ENCODE assay signal across 8 cellular contexts in genomic region chrX:47217852-47218279, GRCh38. TPM values are rescaled to one million over a fixed set of nuclear protein-coding genes. Genes with fewer than 3 reads are reported as not detected.
DNase-seq lines count a peak whose midpoint lies in the region; ATAC-seq, FAIRE-seq and TF ChIP-seq lines count a peak whose summit lies in the region.

No MANE protein-coding gene starts in this region.

- H3K79me2 ChIP-seq in OCI-LY7 (ENCODE audit: insufficient read depth, low read depth, low read length) = peaks cover 38% of the 10 kb centered on the region

- peaks cover 60% of the 10 kb centered on the region for H3K36me3 ChIP-seq in OCI-LY7 (ENCODE audit: insufficient read depth, low read length)

- peak overlapping the region; percentile 96 for H3K4me2 ChIP-seq in OCI-LY7 (ENCODE audit: low read length)

- intact Hi-C loops in OCI-LY7 (cut with micrococcal nuclease; ENCODE audit: unreplicated experiment) = loop anchor here (1.0 to 2.0 kb wide), 4 partner anchors 15 to 433 kb away; partner anchors contain the start of genes ELK1, UBA1 and USP11

- no peak for FAIRE-seq in D721Med (lab: Jason Lieb, UNC)

- H3K4me3 ChIP-seq in OCI-LY7 (ENCODE audit: low read depth, low read length, poor library complexity, severe bottlenecking) = peak overlapping the region; percentile 98
- H3K4me3 ChIP-seq in epithelial cell of proximal tubule (ENCODE audit: low read depth, low read length) = peak overlapping the region; percentile 75

- H3K9me3 ChIP-seq in OCI-LY7 (ENCODE audit: low read length) = no peaks in the 10 kb centered on the region

- peaks cover 26% of the 10 kb centered on the region for H3K4me1 ChIP-seq in OCI-LY7 (ENCODE audit: insufficient read depth, low read length, poor library complexity, severe bottlenecking)

- H3K27ac ChIP-seq in OCI-LY7 (ENCODE audit: low read depth, low read length, poor library complexity, severe bottlenecking) = peak overlapping the region; percentile 80

- TF ChIP-seq CTCF in D721Med (IDR thresholded peaks at IDR 0.05; ENCODE audit: insufficient read depth, missing control alignments) (no peak), OCI-LY7 (conservative IDR thresholded peaks at IDR 0.05; ENCODE audit: low read length) (no peak), epithelial cell of proximal tubule (conservative IDR thresholded peaks at IDR 0.05; ENCODE audit: low read depth, low read length) (no peak)

- H3K9me2 ChIP-seq in OCI-LY7 (ENCODE audit: insufficient read depth, low read length) = no peaks in the 10 kb centered on the region

- POLR2A ChIA-PET in OCI-LY7 (lab: Charles Lee) = interaction anchor here (0.6 to 1.3 kb wide), 6 partner anchors 10 to 99 kb away, joined by 3 to 8 read pairs (median 4); no protein-coding TSS in a partner anchor

- H2AFZ ChIP-seq in OCI-LY7 (ENCODE audit: low read length) = peak overlapping the region; percentile 49; the same call in 1 of the 2 replicates

- CTCF ChIA-PET in OCI-LY7 (lab: Charles Lee; ENCODE audit: unreplicated experiment) = no interaction called here

- peaks cover 16% of the 10 kb centered on the region for H4K20me1 ChIP-seq in OCI-LY7 (ENCODE audit: insufficient read depth, low read length)

- no TSS peak for BruUV-seq in OCI-LY7 (replicated peaks; lab: Mats Ljungman, UMichigan)

- DNase-seq in D721Med (ENCODE audit: insufficient read length, low spot score) = peak; percentile 39
- DNase-seq in HuH-7.5 (ENCODE audit: low spot score) = peak; percentile 77
- DNase-seq in OCI-LY7 (ENCODE audit: low spot score) = peak; percentile 96
- DNase-seq in activated T-cell treated with anti-CD3 and anti-CD28 coated beads, Interleukin-2, amount 50 U/mL, for 1 hour = peak; percentile 97
- DNase-seq in epithelial cell of proximal tubule (ENCODE audit: low read depth) = peak; percentile 85
- DNase-seq in mucosa of gallbladder (ENCODE audit: low spot score) = peak; percentile 99
- DNase-seq in stimulated activated CD8-positive, alpha-beta memory T cell treated with anti-CD3 and anti-CD28 coated beads, Interleukin-4, amount 100 ng/mL, for 24 hours (ENCODE audit: low read depth) = peak; percentile 98

- ATAC-seq in GM21528 (IDR thresholded peaks at IDR 0.05; ENCODE audit: low FRiP score, unreplicated experiment) = peak; percentile 88

RNA-seq across cellular contexts. Expression of gene CDK16, which starts 0.6 kb away (rescaled TPM):
- total RNA-seq in OCI-LY7 (2014; rRNA removed; shearing (Covaris generic)) = 49.3 and 68.5 TPM in 2 replicates
- 86.1 and 98.9 TPM in 2 replicates for total RNA-seq in OCI-LY7 (2022)
- 83.4 and 95.4 TPM in 2 replicates for total RNA-seq in epithelial cell of proximal tubule
- total RNA-seq in mucosa of gallbladder = 80.9 TPM

RNA-seq across cellular contexts. Expression of gene USP11, which starts 14.9 kb away (rescaled TPM):
- total RNA-seq in OCI-LY7 (2014; rRNA removed; shearing (Covaris generic)) = 46.5 and 49.3 TPM in 2 replicates
- total RNA-seq in OCI-LY7 (2022) (91.8 and 106 TPM in 2 replicates), epithelial cell of proximal tubule (24.7 and 30.2 TPM in 2 replicates), mucosa of gallbladder (59.0 TPM)

RNA-seq across cellular contexts. Expression of gene UBA1, which starts 24.2 kb away (rescaled TPM):
- total RNA-seq in OCI-LY7 (2014; rRNA removed; shearing (Covaris generic)) = 137 and 169 TPM in 2 replicates
- 294 and 296 TPM in 2 replicates for total RNA-seq in OCI-LY7 (2022)
- 161 and 183 TPM in 2 replicates for total RNA-seq in epithelial cell of proximal tubule
- total RNA-seq in mucosa of gallbladder = 252 TPM

Comparison
In these comparisons a context has a peak if more than half of its experiments do, and no peak if none do; other contexts are left out.
1. Peak in every context shown above with its lines: DNase-seq, ATAC-seq, H3K4me3 ChIP-seq and H3K27ac ChIP-seq.
2. DNase-seq: peak in every context shown above with its lines; median percentile 99 in mucosa of gallbladder; 98 in stimulated activated CD8-positive, alpha-beta memory T cell treated with anti-CD3 and anti-CD28 coated beads, Interleukin-4, amount 100 ng/mL, for 24 hours; 97 in activated T-cell treated with anti-CD3 and anti-CD28 coated beads, Interleukin-2, amount 50 U/mL, for 1 hour; 96 in OCI-LY7; 85 in epithelial cell of proximal tubule; 77 in HuH-7.5; 39 in D721Med.